In the genomic region with DNA sequence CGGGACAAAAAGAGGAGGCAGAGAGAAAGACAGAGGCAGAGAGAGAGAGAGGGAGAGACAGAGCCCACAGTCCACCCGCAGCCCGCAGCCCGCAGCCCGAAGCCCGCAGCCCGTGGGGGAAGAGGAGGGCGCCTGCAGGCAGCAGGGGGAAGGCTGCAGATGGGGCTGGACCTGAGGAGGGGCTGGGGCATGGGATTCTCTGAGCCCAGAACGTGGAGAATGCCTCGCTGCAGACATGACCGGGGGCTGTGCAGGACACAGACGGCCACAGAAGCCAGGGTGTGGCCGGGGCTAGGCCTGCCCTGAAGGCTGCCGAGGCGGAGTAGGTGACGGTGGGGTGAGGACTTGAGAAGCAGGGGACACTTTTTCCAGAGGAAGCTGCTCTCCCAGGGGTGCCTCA, we compare ENCODE assay signal across 1 cellular context.
TF ChIP-seq lines count a peak whose summit lies in the region.

No MANE protein-coding gene starts in this region.

TF ChIP-seq in WTC11, 78 proteins besides CTCF, POLR2A, EP300 and RAD21:
- TF ChIP-seq CREM (CRISPR knock-in tag; IDR thresholded peaks at IDR 0.05) (no peak), TEAD4 (CRISPR knock-in tag; IDR thresholded peaks at IDR 0.05) (no peak), ZNF416 (CRISPR knock-in tag; IDR thresholded peaks at IDR 0.05) (no peak)
- TF ChIP-seq, protein P1, sequence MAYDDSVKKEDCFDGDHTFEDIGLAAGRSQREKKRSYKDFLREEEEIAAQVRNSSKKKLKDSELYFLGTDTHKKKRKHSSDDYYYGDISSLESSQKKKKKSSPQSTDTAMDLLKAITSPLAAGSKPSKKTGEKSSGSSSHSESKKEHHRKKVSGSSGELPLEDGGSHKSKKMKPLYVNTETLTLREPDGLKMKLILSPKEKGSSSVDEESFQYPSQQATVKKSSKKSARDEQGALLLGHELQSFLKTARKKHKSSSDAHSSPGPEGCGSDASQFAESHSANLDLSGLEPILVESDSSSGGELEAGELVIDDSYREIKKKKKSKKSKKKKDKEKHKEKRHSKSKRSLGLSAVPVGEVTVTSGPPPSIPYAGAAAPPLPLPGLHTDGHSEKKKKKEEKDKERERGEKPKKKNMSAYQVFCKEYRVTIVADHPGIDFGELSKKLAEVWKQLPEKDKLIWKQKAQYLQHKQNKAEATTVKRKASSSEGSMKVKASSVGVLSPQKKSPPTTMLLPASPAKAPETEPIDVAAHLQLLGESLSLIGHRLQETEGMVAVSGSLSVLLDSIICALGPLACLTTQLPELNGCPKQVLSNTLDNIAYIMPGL (CRISPR knock-in tag; IDR thresholded peaks at IDR 0.05): no peak
- TF ChIP-seq, protein P2, sequence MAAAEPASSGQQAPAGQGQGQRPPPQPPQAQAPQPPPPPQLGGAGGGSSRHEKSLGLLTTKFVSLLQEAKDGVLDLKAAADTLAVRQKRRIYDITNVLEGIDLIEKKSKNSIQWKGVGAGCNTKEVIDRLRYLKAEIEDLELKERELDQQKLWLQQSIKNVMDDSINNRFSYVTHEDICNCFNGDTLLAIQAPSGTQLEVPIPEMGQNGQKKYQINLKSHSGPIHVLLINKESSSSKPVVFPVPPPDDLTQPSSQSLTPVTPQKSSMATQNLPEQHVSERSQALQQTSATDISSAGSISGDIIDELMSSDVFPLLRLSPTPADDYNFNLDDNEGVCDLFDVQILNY (CRISPR knock-in tag; IDR thresholded peaks at IDR 0.05): no peak
- TF ChIP-seq, protein P3, sequence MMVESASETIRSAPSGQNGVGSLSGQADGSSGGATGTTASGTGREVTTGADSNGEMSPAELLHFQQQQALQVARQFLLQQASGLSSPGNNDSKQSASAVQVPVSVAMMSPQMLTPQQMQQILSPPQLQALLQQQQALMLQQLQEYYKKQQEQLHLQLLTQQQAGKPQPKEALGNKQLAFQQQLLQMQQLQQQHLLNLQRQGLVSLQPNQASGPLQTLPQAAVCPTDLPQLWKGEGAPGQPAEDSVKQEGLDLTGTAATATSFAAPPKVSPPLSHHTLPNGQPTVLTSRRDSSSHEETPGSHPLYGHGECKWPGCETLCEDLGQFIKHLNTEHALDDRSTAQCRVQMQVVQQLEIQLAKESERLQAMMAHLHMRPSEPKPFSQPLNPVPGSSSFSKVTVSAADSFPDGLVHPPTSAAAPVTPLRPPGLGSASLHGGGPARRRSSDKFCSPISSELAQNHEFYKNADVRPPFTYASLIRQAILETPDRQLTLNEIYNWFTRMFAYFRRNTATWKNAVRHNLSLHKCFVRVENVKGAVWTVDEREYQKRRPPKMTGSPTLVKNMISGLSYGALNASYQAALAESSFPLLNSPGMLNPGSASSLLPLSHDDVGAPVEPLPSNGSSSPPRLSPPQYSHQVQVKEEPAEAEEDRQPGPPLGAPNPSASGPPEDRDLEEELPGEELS (CRISPR knock-in tag; IDR thresholded peaks at IDR 0.05): no peak
- TF ChIP-seq, protein P4, sequence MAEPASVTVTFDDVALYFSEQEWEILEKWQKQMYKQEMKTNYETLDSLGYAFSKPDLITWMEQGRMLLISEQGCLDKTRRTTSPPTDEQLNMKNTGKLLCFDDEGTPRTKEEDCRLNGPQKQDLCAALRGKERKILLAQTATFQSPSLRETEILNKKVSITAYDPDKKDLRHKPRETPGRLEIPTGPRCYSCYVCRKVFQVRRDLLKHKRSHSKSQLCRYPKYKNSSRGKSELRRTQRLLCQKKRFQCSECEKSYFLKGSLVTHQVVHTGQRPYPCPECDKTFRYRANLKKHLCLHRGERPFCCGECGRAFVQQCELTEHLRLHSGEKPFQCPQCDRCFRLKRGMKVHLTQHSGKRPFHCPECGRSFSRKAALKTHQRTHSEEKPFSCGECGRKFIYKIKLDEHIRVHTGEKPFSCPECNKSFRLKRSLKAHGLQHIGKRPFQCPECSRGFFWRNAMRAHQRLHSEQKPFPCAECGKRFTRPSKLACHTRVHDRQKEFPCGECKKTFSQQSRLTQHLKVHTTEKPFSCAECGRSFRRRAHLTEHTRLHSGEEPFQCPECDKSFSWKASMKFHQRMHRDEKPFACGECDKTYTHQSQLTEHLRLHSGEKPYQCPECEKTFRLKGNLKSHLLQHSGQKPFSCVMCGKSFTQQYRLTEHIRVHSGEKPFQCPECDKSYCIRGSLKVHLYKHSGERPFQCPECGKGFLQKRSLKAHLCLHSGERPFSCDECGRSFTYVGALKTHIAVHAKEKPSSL (CRISPR knock-in tag; conservative IDR thresholded peaks at IDR 0.05): no peak
